8 cellular contexts compared by ENCODE assay signal in genomic region chr16:89453662-89454321, GRCh38. TPM values are rescaled to one million over a fixed set of nuclear protein-coding genes. Genes with fewer than 3 reads are reported as not detected.
A peak's percentile ranks its signal among the peaks of the same experiment; 100 is the strongest.
DNase-seq lines count a peak whose midpoint lies in the region; ATAC-seq and TF ChIP-seq lines count a peak whose summit lies in the region.

No MANE protein-coding gene starts in this region.

- peaks cover 54% of the 10 kb centered on the region for H3K4me1 Mint-ChIP-seq in T-helper 1 cell treated with Interleukin-12 subunit alpha and Interleukin-12 subunit beta and Interleukin-4 antibody, amounts not matched to agents 30 μg/mL and 1 μg/mL, for 36 hours (ENCODE audit: low read depth)
- peaks cover 48% of the 10 kb centered on the region for H3K4me1 Mint-ChIP-seq in T-helper 17 cell

- H3K9me3 ChIP-seq in T-helper 17 cell (ENCODE audit: control insufficient read depth, low read length, poor library complexity, severe bottlenecking) = no peaks in the 10 kb centered on the region
- no peaks in the 10 kb centered on the region for H3K9me3 ChIP-seq in spleen

- intact Hi-C loops in spleen (cut with DNase I; ENCODE audit: low total_unique reads) = no loop called here

- TF ChIP-seq POLR2A in spleen (IDR thresholded peaks at IDR 0.05) = no peak

- H3K27ac ChIP-seq in spleen = peak overlapping the region in 7 of 8 donors; percentile 36 to 83 (median 69)

- H3K27ac Mint-ChIP-seq in T-helper 1 cell treated with Interleukin-12 subunit alpha and Interleukin-12 subunit beta and Interleukin-4 antibody, amounts not matched to agents 30 μg/mL and 1 μg/mL, for 36 hours = peak overlapping the region; percentile 41
- H3K27ac Mint-ChIP-seq in T-helper 17 cell = peak overlapping the region; percentile 89

- H3K36me3 Mint-ChIP-seq in T-helper 1 cell treated with Interleukin-12 subunit alpha and Interleukin-12 subunit beta and Interleukin-4 antibody, amounts not matched to agents 30 μg/mL and 1 μg/mL, for 36 hours (ENCODE audit: low read depth) = peaks cover 4% of the 10 kb centered on the region
- peaks cover under 1% of the 10 kb centered on the region for H3K36me3 Mint-ChIP-seq in T-helper 17 cell (ENCODE audit: low read depth)

- H3K36me3 ChIP-seq in spleen = peaks cover 0 to 4% (median 0%) of the 10 kb centered on the region in 6 donors

- peak; percentile 53 for ATAC-seq in T-helper 17 cell
- ATAC-seq in HG03095 (IDR thresholded peaks at IDR 0.05; ENCODE audit: unreplicated experiment) = no peak

- no peaks in the 10 kb centered on the region for H3K27me3 Mint-ChIP-seq in T-helper 1 cell treated with Interleukin-12 subunit alpha and Interleukin-12 subunit beta and Interleukin-4 antibody, amounts not matched to agents 30 μg/mL and 1 μg/mL, for 36 hours (ENCODE audit: low read depth)
- H3K27me3 Mint-ChIP-seq in T-helper 17 cell = no peaks in the 10 kb centered on the region

- H3K9me3 Mint-ChIP-seq in T-helper 1 cell treated with Interleukin-12 subunit alpha and Interleukin-12 subunit beta and Interleukin-4 antibody, amounts not matched to agents 30 μg/mL and 1 μg/mL, for 36 hours = no peaks in the 10 kb centered on the region

- H3K4me3 ChIP-seq in spleen = peak overlapping the region in 1 of 8 donors; percentile 30

- peak overlapping the region; percentile 36 for H3K4me3 Mint-ChIP-seq in T-helper 1 cell treated with Interleukin-12 subunit alpha and Interleukin-12 subunit beta and Interleukin-4 antibody, amounts not matched to agents 30 μg/mL and 1 μg/mL, for 36 hours
- H3K4me3 Mint-ChIP-seq in T-helper 17 cell = peak overlapping the region; percentile 64

- H3K4me1 ChIP-seq in spleen = peaks cover 23 to 96% (median 69%) of the 10 kb centered on the region in 6 donors

- no peaks in the 10 kb centered on the region for H3K27me3 ChIP-seq in spleen (replicated peaks in 1 of 7)

- TF ChIP-seq CTCF in spleen (IDR thresholded peaks at IDR 0.05 in 8 of 11, conservative IDR thresholded peaks at IDR 0.05 in 3 of 11) = peak in 4 of 11 experiments; percentile 14 to 41 (median 25)

- WGBS in spleen, 5 donors = 39 to 53% (median 43%) methylated on average over 8 to 11 of the region's 11 CpGs

- DNase-seq in T-helper 1 cell (no peak), T-helper 17 cell (no peak), glomerular visceral epithelial cell (ENCODE audit: extremely low spot score) (peak; percentile 14), spleen (no peak), HuH-7.5 (ENCODE audit: low spot score) (no peak)
- no peak for DNase-seq in stimulated activated CD4-positive, alpha-beta T cell treated with anti-CD3 and anti-CD28 coated beads, Interleukin-4, amount 100 ng/mL, for 1 hour

RNA-seq across cellular contexts. Expression of gene ANKRD11, which starts 36.6 kb away (rescaled TPM):
- total RNA-seq in T-helper 17 cell (100 to 1,000 TPM; 197 to 251 TPM), spleen (100 to 1,000 TPM; 105 to 203 (median 136) TPM)
- polyA plus RNA-seq in spleen = 10 to 100 TPM; 29.0 to 60.0 (median 37.8) TPM

RNA-seq across cellular contexts. Expression of gene SPG7, which starts 54.4 kb away (rescaled TPM):
- total RNA-seq in T-helper 17 cell = 100 to 1,000 TPM; 140 to 154 TPM
- 100 to 1,000 TPM in 6 of 7 donors, 10 to 100 TPM in 1; 90.4 to 260 (median 153) TPM for total RNA-seq in spleen
- polyA plus RNA-seq in spleen = 100 to 1,000 TPM in 2 of 3 donors, 10 to 100 TPM in 1; 64.5 to 189 (median 135) TPM
